In the genomic region with DNA sequence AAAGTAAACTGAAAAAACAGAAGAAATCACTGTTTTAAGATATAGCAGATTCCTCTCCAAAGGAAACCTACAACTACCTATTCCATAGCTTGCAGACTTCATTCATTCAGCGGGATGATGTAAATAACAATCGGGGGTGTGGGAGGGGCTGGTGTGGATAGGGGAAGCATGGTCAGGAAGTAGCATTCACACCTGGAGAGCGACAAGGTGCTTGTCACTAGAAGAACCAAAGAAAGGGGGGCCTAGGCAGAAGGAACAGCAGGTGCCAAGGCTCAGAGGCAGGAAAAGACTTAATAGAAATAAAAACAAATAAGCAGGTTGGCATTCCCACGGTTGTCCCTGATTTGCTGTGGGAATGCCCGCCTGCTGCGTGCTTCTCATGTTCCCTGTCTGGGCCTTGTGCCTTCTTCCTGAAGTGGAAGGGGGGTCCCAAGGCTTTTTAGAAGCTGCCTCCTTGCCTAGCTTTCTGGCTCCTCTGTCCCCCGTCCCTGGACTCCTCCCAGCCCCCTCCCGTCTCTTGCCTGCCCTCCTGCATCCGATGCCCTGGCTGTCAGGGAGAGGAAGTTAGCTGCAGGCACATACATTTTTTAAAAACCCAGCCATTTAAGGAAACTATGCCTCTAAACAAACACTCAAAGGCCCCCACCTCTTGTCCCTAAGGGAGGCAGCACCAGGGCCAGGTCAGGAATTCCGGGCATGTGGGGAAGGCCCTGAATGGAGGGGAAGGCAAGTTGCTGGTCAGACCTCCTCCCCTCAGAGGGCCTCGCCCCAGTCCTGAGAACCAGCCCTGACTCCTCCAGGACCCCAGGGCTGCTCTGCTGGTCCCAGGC, we compare ENCODE assay signal across 1 cellular context.
TF ChIP-seq lines count a peak whose summit lies in the region.

No MANE protein-coding gene starts in this region.

TF ChIP-seq in GM23338, 12 proteins besides CTCF, POLR2A, EP300 and RAD21:
- TF ChIP-seq ZNF462 (CRISPR knock-in tag; IDR thresholded peaks at IDR 0.05) (no peak), CREB1 (CRISPR knock-in tag; IDR thresholded peaks at IDR 0.05; ENCODE audit: low read depth) (no peak), JUNB (IDR thresholded peaks at IDR 0.05; ENCODE audit: unreplicated experiment) (no peak), NANOG (IDR thresholded peaks at IDR 0.05; ENCODE audit: borderline replicate concordance) (peak; percentile 15; the same call in 1 of the 2 replicates), EZH2 (IDR thresholded peaks at IDR 0.05; ENCODE audit: low read depth, unreplicated experiment) (no peak), REST (IDR thresholded peaks at IDR 0.05; ENCODE audit: unreplicated experiment) (no peak), ZNF114 (CRISPR knock-in tag; IDR thresholded peaks at IDR 0.05) (no peak), STAT1 (IDR thresholded peaks at IDR 0.05; ENCODE audit: unreplicated experiment) (no peak), ZNF331 (CRISPR knock-in tag; IDR thresholded peaks at IDR 0.05; ENCODE audit: low read depth) (no peak), POLR2AphosphoS5 (IDR thresholded peaks at IDR 0.05; ENCODE audit: low read depth) (0 out of 2 replicates have a peak, but pooled peaks have one; percentile 25), EZH2phosphoT487 (IDR thresholded peaks at IDR 0.05; ENCODE audit: unreplicated experiment) (no peak)
- TF ChIP-seq, protein P1, sequence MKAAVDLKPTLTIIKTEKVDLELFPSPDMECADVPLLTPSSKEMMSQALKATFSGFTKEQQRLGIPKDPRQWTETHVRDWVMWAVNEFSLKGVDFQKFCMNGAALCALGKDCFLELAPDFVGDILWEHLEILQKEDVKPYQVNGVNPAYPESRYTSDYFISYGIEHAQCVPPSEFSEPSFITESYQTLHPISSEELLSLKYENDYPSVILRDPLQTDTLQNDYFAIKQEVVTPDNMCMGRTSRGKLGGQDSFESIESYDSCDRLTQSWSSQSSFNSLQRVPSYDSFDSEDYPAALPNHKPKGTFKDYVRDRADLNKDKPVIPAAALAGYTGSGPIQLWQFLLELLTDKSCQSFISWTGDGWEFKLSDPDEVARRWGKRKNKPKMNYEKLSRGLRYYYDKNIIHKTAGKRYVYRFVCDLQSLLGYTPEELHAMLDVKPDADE (IDR thresholded peaks at IDR 0.05): 0 out of 2 replicates have a peak, but pooled peaks have one; percentile 40
